Comparison of ENCODE assay signal across 8 cellular contexts in the genomic region with DNA sequence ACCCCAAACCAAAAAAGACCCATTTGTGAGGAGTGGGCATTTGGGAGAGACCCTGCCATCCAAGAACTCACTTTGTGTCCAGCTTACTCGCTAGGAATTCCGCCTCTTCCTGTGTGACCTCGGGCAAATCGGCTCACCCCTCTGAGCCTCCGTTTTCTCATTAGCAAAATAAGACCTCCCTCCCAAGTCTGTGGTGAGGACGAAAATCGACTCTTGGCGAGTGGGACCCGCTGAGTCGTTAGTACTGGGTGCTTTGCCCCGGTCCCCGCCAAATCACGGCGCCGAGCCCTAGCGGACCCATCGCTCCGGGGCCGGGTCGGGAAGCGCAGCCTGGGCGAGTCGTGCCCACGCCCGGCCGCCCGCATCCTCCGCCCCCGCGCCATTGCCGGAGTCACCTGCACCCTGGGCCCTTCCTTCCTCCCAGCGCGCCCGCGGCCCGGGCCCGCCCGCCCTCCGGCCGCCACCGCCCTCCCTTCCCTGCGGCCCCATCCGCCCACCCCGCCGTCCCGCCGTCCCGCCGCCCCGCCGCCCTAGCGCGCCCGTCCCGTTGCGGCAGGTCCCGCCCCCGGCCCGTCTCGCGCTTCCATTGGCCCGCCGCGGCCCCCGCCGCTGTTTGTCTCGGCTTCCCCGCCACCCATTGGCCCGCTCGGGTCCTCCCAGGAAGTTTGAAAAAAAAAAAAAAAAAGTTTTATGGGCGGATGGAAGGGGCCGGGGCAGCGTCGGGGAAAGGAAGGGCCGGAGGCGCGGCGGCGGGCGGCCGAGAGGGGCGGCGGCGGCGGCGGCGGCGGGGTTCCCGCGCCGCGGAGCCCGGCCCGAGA. TPM values are rescaled to one million over a fixed set of nuclear protein-coding genes. Genes with fewer than 3 reads are reported as not detected.
DNase-seq lines count a peak whose midpoint lies in the region; ATAC-seq and TF ChIP-seq lines count a peak whose summit lies in the region.

No MANE protein-coding gene starts in this region.

- no peaks in the 10 kb centered on the region for H3K36me3 Mint-ChIP-seq in activated naive CD8-positive, alpha-beta T cell
- no peaks in the 10 kb centered on the region for H3K36me3 Mint-ChIP-seq in glutamatergic neuron (ENCODE audit: unreplicated experiment)

- H4K20me1 ChIP-seq in Loucy (ENCODE audit: insufficient read depth, low read length, poor library complexity, severe bottlenecking) (peaks cover 26% of the 10 kb centered on the region), osteoblast (ENCODE audit: insufficient read depth, low read length) (peaks cover 14% of the 10 kb centered on the region)

- H3F3A ChIP-seq in Loucy (ENCODE audit: low read depth) = 0 out of 2 replicates have a peak, but pooled peaks cover 4% of the 10 kb centered on the region

- no peaks in the 10 kb centered on the region for H3K27me3 Mint-ChIP-seq in activated naive CD8-positive, alpha-beta T cell
- H3K27me3 Mint-ChIP-seq in glutamatergic neuron (ENCODE audit: unreplicated experiment) = peaks cover 9% of the 10 kb centered on the region

- peaks cover 18% of the 10 kb centered on the region for H3K4me1 Mint-ChIP-seq in activated naive CD8-positive, alpha-beta T cell (ENCODE audit: low read depth)
- no peaks in the 10 kb centered on the region for H3K4me1 Mint-ChIP-seq in glutamatergic neuron (ENCODE audit: low read depth, unreplicated experiment)

- no peak for TF ChIP-seq EP300 in suprapubic skin (IDR thresholded peaks at IDR 0.05)

- H3K4me2 ChIP-seq in Loucy (ENCODE audit: low read depth, low read length, poor library complexity, severe bottlenecking) = peak overlapping the region; percentile 87
- H3K4me2 ChIP-seq in osteoblast (ENCODE audit: insufficient read depth, low read length) = peak overlapping the region; percentile 96

- H3K9me3 Mint-ChIP-seq in activated naive CD8-positive, alpha-beta T cell (ENCODE audit: low read depth) = no peaks in the 10 kb centered on the region
- H3K9me3 Mint-ChIP-seq in glutamatergic neuron (ENCODE audit: unreplicated experiment) = peaks cover 4% of the 10 kb centered on the region

- H3K4me3 ChIP-seq in Loucy (ENCODE audit: low read length, poor library complexity, severe bottlenecking) = peak overlapping the region; percentile 89
- H3K4me3 ChIP-seq in osteoblast (ENCODE audit: insufficient read depth, low read length) = peak overlapping the region; percentile 91
- H3K4me3 ChIP-seq in suprapubic skin = peak overlapping the region; percentile 91

- WGBS in suprapubic skin = under 1% methylated on average over 54 of the region's 94 CpGs

- TF ChIP-seq POLR2A in suprapubic skin (IDR thresholded peaks at IDR 0.05) = peak; percentile 17 to 41

- peaks cover 46% of the 10 kb centered on the region for H3K4me1 ChIP-seq in Loucy (ENCODE audit: insufficient read depth, low read length, poor library complexity, severe bottlenecking)
- H3K4me1 ChIP-seq in osteoblast (ENCODE audit: insufficient read depth, low read length) = peaks cover 72% of the 10 kb centered on the region
- H3K4me1 ChIP-seq in suprapubic skin = peaks cover 79% of the 10 kb centered on the region

- H3K79me2 ChIP-seq in Loucy (ENCODE audit: insufficient read depth, low read length) = peaks cover 52% of the 10 kb centered on the region
- peaks cover 52% of the 10 kb centered on the region for H3K79me2 ChIP-seq in osteoblast (ENCODE audit: insufficient read depth, low read length)

- H3K27me3 ChIP-seq in Loucy (ENCODE audit: insufficient read depth, low read length, poor library complexity, severe bottlenecking) (no peaks in the 10 kb centered on the region), osteoblast (ENCODE audit: insufficient read depth, low read length) (no peaks in the 10 kb centered on the region), suprapubic skin (no peaks in the 10 kb centered on the region)

- H3K27ac ChIP-seq in osteoblast (ENCODE audit: low read depth, low read length) = no peak overlapping the region
- peak overlapping the region; percentile 96 for H3K27ac ChIP-seq in suprapubic skin

- H3K9me2 ChIP-seq in Loucy (replicated peaks; ENCODE audit: low read depth, low read length) = no peaks in the 10 kb centered on the region

- peak overlapping the region; percentile 93 for H3K4me3 Mint-ChIP-seq in activated naive CD8-positive, alpha-beta T cell
- peak overlapping the region; percentile 92 for H3K4me3 Mint-ChIP-seq in glutamatergic neuron (ENCODE audit: unreplicated experiment)

- peak; percentile 77 for DNase-seq in DMS153 (lab: John Stamatoyannopoulos, UW)
- peak; percentile 80 for DNase-seq in SKM-1 treated with dmso at 0.1 percent for 144 hours (lab: John Stamatoyannopoulos, UW; ENCODE audit: unreplicated experiment)
- peak; percentile 90 for DNase-seq in glutamatergic neuron
- DNase-seq in osteoblast (ENCODE audit: insufficient read length, low spot score, missing footprints) = peak; percentile 99
- DNase-seq in suprapubic skin (ENCODE audit: low spot score in 2 of 2) = peak; percentile 92 to 96

- no peaks in the 10 kb centered on the region for H3K9me3 ChIP-seq in Loucy (ENCODE audit: insufficient read depth, low read depth, low read length)
- H3K9me3 ChIP-seq in osteoblast (ENCODE audit: low read depth, low read length) = no peaks in the 10 kb centered on the region
- no peaks in the 10 kb centered on the region for H3K9me3 ChIP-seq in suprapubic skin

- H2AFZ ChIP-seq in Loucy (ENCODE audit: low read length) = peak overlapping the region; percentile 90
- peak overlapping the region; percentile 77 for H2AFZ ChIP-seq in osteoblast (ENCODE audit: low read length)

- no peaks in the 10 kb centered on the region for H3K36me3 ChIP-seq in Loucy (ENCODE audit: insufficient read depth, low read length)
- peaks cover 5% of the 10 kb centered on the region for H3K36me3 ChIP-seq in osteoblast (ENCODE audit: insufficient read depth, low read length)
- no peaks in the 10 kb centered on the region for H3K36me3 ChIP-seq in suprapubic skin

- peak; percentile 66 for ATAC-seq in GM21786 (IDR thresholded peaks at IDR 0.05; ENCODE audit: unreplicated experiment)

- TF ChIP-seq CTCF in Loucy (conservative IDR thresholded peaks at IDR 0.05; ENCODE audit: low read length) = no peak
- no peak for TF ChIP-seq CTCF in glutamatergic neuron (IDR thresholded peaks at IDR 0.05; ENCODE audit: partially characterized antibody, unreplicated experiment)
- no peak for TF ChIP-seq CTCF in osteoblast (IDR thresholded peaks at IDR 0.05; ENCODE audit: extremely low read depth, low read depth, low read length)
- no peak for TF ChIP-seq CTCF in suprapubic skin (IDR thresholded peaks at IDR 0.05)

- H3K9ac ChIP-seq in Loucy (ENCODE audit: low read depth, low read length, poor library complexity, severe bottlenecking) = peak overlapping the region; percentile 95

- H3K27ac Mint-ChIP-seq in activated naive CD8-positive, alpha-beta T cell = peak overlapping the region; percentile 90
- H3K27ac Mint-ChIP-seq in glutamatergic neuron (ENCODE audit: unreplicated experiment) = no peak overlapping the region

RNA-seq across cellular contexts. Expression of a gene that starts 48.9 kb away (rescaled TPM):
- total RNA-seq in glutamatergic neuron (ENCODE audit: unreplicated experiment) (33.7 TPM), osteoblast (144 and 162 TPM in 2 replicates), suprapubic skin (10 to 100 TPM; 58.6 to 71.6 (median 64.3) TPM)

RNA-seq across cellular contexts. Expression of a gene that starts 59.6 kb away (rescaled TPM):
- total RNA-seq in glutamatergic neuron (ENCODE audit: unreplicated experiment) = 9.9 TPM
- 8.8 and 9.0 TPM in 2 replicates for total RNA-seq in osteoblast
- total RNA-seq in suprapubic skin = 10 to 100 TPM; 29.2 to 49.8 (median 40.7) TPM
